Comparison of ENCODE assay signal across 13 cellular contexts in the genomic region with DNA sequence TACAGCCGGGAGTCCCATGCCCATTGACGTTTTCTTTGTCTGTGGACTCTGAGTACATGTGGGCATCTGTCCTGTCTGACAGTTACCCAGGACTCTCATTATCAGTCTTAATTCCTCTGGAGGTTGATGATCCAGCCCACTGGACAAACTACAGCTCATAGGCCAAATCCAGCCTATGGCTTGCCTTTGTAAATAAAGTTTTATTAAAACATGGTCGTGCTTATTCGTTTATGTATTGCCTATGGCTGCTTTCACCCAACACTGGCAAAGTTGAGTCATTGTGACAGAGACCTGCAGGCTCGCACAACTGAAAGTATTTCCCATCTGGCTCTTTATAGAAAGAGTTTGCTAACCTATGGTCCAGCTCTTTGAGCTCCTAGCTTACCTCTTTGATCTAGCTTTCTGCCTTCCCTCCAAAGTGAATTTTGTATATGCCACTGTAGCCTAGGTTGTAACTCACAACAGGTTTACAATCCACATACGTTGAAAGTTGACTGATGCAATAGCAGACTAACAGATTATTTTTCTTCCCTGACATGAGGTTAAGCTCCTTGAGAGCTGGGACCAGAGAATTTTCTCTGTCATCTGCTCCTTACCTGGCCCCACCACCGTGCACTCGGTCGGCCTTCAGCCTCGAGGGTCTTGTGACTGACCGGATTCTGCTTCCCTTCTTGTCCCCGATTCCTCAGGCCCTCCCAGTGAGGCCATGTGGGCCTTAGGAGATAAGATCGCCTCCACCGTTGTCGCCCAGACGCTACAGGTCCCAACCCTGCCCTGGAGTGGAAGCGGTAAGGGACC. TPM values are rescaled to one million over a fixed set of nuclear protein-coding genes. Genes with fewer than 3 reads are reported as not detected.
DNase-seq lines count a peak whose midpoint lies in the region; ATAC-seq and TF ChIP-seq lines count a peak whose summit lies in the region.
"Had no signal": no experiment of that assay in that cellular context is flagged by ENCODE, and none has a peak within 500 bp of the region (broad histone marks: within the 10 kb centered on the region; RNA-seq: fewer than 3 reads in every experiment).

No MANE protein-coding gene starts in this region.

- H3K9me3 Mint-ChIP-seq in stimulated activated effector memory CD8-positive, alpha-beta T cell treated with anti-CD3 and anti-CD28 coated beads, Interleukin-12 subunit alpha, Interleukin-12 subunit beta, amount 100 ng/mL, for 72 hours, result no peaks in the 10 kb centered on the region

- intact Hi-C loops in posterior vena cava (cut with DNase I) (no loop called here), OCI-LY7 (cut with micrococcal nuclease; ENCODE audit: unreplicated experiment) (no loop called here)

- peak; percentile 45 for ATAC-seq in left lobe of liver
- no peak for ATAC-seq in stimulated activated effector memory CD8-positive, alpha-beta T cell treated with anti-CD3 and anti-CD28 coated beads, Interleukin-12 subunit alpha, Interleukin-12 subunit beta, amount 100 ng/mL, for 72 hours
- ATAC-seq: CD8-positive, alpha-beta T cell had no signal

- DNase-seq in stimulated activated CD4-positive, alpha-beta T cell treated with anti-CD3 and anti-CD28 coated beads, Interleukin-1b, Interleukin-23, amount 100 ng/mL, for 48 hours, result peak; percentile 4
- DNase-seq in stimulated activated CD4-positive, alpha-beta T cell treated with anti-CD3 and anti-CD28 coated beads, Interleukin-12 subunit alpha, Interleukin-12 subunit beta, amount 100 ng/mL, for 4 hours, result no peak
- DNase-seq in left lobe of liver (ENCODE audit: low spot score), result no peak
- DNase-seq in posterior vena cava (ENCODE audit: low spot score), result peak; percentile 64
- DNase-seq in stimulated activated effector memory CD8-positive, alpha-beta T cell treated with anti-CD3 and anti-CD28 coated beads, Interleukin-12 subunit alpha, Interleukin-12 subunit beta, amount 100 ng/mL, for 72 hours (ENCODE audit: low spot score in 2 of 2), result no peak
- DNase-seq in OCI-LY7 (ENCODE audit: low spot score), result no peak
- no peak for DNase-seq in NCI-H1105 (lab: John Stamatoyannopoulos, UW)
- DNase-seq: Calu3; CD8-positive, alpha-beta T cell; DMS79 treated with DMSO at 0.1 percent for 48 hours; H9 had no signal

- H3K9me2 ChIP-seq in OCI-LY7 (ENCODE audit: insufficient read depth, low read length), result no peaks in the 10 kb centered on the region

- TF ChIP-seq CTCF in OCI-LY7 (conservative IDR thresholded peaks at IDR 0.05; ENCODE audit: low read length), result no peak

- CTCF ChIA-PET in OCI-LY7 (lab: Charles Lee; ENCODE audit: unreplicated experiment), result no interaction called here

- peaks cover 31% of the 10 kb centered on the region for H3K36me3 Mint-ChIP-seq in stimulated activated effector memory CD8-positive, alpha-beta T cell treated with anti-CD3 and anti-CD28 coated beads, Interleukin-12 subunit alpha, Interleukin-12 subunit beta, amount 100 ng/mL, for 72 hours

- POLR2A ChIA-PET in OCI-LY7 (lab: Charles Lee), result interaction anchor here (0.6 kb wide), 1 partner anchor 215 kb away, joined by 3 read pairs; no protein-coding TSS in a partner anchor

- H3K36me3 ChIP-seq in OCI-LY7 (ENCODE audit: insufficient read depth, low read length), result peaks cover 49% of the 10 kb centered on the region

- H3K4me3 Mint-ChIP-seq in stimulated activated effector memory CD8-positive, alpha-beta T cell treated with anti-CD3 and anti-CD28 coated beads, Interleukin-12 subunit alpha, Interleukin-12 subunit beta, amount 100 ng/mL, for 72 hours, result no peak overlapping the region
- H3K4me3 Mint-ChIP-seq: B cell; CD8-positive, alpha-beta T cell; H9 had no signal

- H3K4me3 ChIP-seq in OCI-LY7 (ENCODE audit: low read depth, low read length, poor library complexity, severe bottlenecking), result no peak overlapping the region
- H3K4me3 ChIP-seq: BLaER1 treated with 17β-estradiol and CSF1 and Interleukin-3, amounts not matched to agents 10 nM and 100 nM had no signal

- no peak overlapping the region for H3K27ac Mint-ChIP-seq in stimulated activated effector memory CD8-positive, alpha-beta T cell treated with anti-CD3 and anti-CD28 coated beads, Interleukin-12 subunit alpha, Interleukin-12 subunit beta, amount 100 ng/mL, for 72 hours
- H3K27ac Mint-ChIP-seq: B cell; CD8-positive, alpha-beta T cell had no signal

- H2AFZ ChIP-seq in OCI-LY7 (ENCODE audit: low read length), result no peak overlapping the region

- no peaks in the 10 kb centered on the region for H4K20me1 ChIP-seq in OCI-LY7 (ENCODE audit: insufficient read depth, low read length)
- H4K20me1 ChIP-seq: BLaER1 treated with 17β-estradiol and CSF1 and Interleukin-3, amounts not matched to agents 10 nM and 100 nM had no signal

- no peaks in the 10 kb centered on the region for H3K4me1 Mint-ChIP-seq in stimulated activated effector memory CD8-positive, alpha-beta T cell treated with anti-CD3 and anti-CD28 coated beads, Interleukin-12 subunit alpha, Interleukin-12 subunit beta, amount 100 ng/mL, for 72 hours
- H3K4me1 Mint-ChIP-seq: B cell had no signal

- no peak overlapping the region for H3K4me2 ChIP-seq in OCI-LY7 (ENCODE audit: low read length)
- H3K4me2 ChIP-seq: BLaER1 treated with 17β-estradiol and CSF1 and Interleukin-3, amounts not matched to agents 10 nM and 100 nM had no signal

- no TSS peak for BruUV-seq in OCI-LY7 (replicated peaks; lab: Mats Ljungman, UMichigan)

- H3K79me2 ChIP-seq in OCI-LY7 (ENCODE audit: insufficient read depth, low read depth, low read length), result no peaks in the 10 kb centered on the region

- H3K9me3 ChIP-seq in OCI-LY7 (ENCODE audit: low read length), result no peaks in the 10 kb centered on the region

- H3K4me1 ChIP-seq in OCI-LY7 (ENCODE audit: insufficient read depth, low read length, poor library complexity, severe bottlenecking), result no peaks in the 10 kb centered on the region

- H3K27ac ChIP-seq in OCI-LY7 (ENCODE audit: low read depth, low read length, poor library complexity, severe bottlenecking), result no peak overlapping the region
- H3K27ac ChIP-seq: BLaER1 treated with 17β-estradiol and CSF1 and Interleukin-3, amounts not matched to agents 10 nM and 100 nM had no signal

RNA-seq across cellular contexts. Expression of gene ACACB, which starts 57.3 kb away (rescaled TPM):
- total RNA-seq in left lobe of liver, result 232 TPM
- 10 to 100 TPM; 29.4 to 49.7 TPM for total RNA-seq in posterior vena cava
- total RNA-seq in OCI-LY7 (2014; rRNA removed; shearing (Covaris generic)), result 19.7 and 25.6 TPM in 2 replicates
- total RNA-seq in OCI-LY7 (2022), result 45.1 and 46.2 TPM in 2 replicates

Comparison
In these comparisons a context has a peak if more than half of its experiments do, and no peak if none do; other contexts are left out.
1. DNase-seq: peak in stimulated activated CD4-positive, alpha-beta T cell treated with anti-CD3 and anti-CD28 coated beads, Interleukin-1b, Interleukin-23, amount 100 ng/mL, for 48 hours (single experiment) and posterior vena cava (single experiment); none in stimulated activated CD4-positive, alpha-beta T cell treated with anti-CD3 and anti-CD28 coated beads, Interleukin-12 subunit alpha, Interleukin-12 subunit beta, amount 100 ng/mL, for 4 hours (single experiment), left lobe of liver (single experiment), stimulated activated effector memory CD8-positive, alpha-beta T cell treated with anti-CD3 and anti-CD28 coated beads, Interleukin-12 subunit alpha, Interleukin-12 subunit beta, amount 100 ng/mL, for 72 hours (0 of 2), OCI-LY7 (single experiment) and NCI-H1105 (single experiment).